Comparison of ENCODE assay signal across 20 cellular contexts in genomic region chr3:162710332-162711112, GRCh38.
"Had no signal": no experiment of that assay in that cellular context is flagged by ENCODE, and none has a peak within 500 bp of the region (broad histone marks: within the 10 kb centered on the region; RNA-seq: fewer than 3 reads in every experiment).

No MANE protein-coding gene starts in this region.

- H3K27me3 ChIP-seq: Peyer's patch had no signal

- ATAC-seq: SK-N-SH treated with all-trans-retinoic acid at 6 μM for 48 hours had no signal

- H2AFZ ChIP-seq: PC-9 had no signal

- H3K36me3 ChIP-seq: Peyer's patch had no signal

- H3K4me3 ChIP-seq: PC-9, Peyer's patch had no signal

- H3K4me2 ChIP-seq: PC-9 had no signal

- H3K4me1 ChIP-seq: Peyer's patch had no signal

- H3K27ac ChIP-seq: PC-9, Peyer's patch had no signal

- DNase-seq: KBM-7, MV-4-11, NCI-H1048, NCI-H1105, NCI-H1417, NCI-H1436 treated with DMSO at 0.1 percent for 48 hours, NCI-H1694, NCI-H187 treated with DMSO at 0.1 percent for 48 hours, NCI-H2029 treated with DMSO at 0.1 percent for 48 hours, NCI-H2171 treated with DMSO at 0.1 percent for 48 hours, NCI-H2227 treated with DMSO at 0.1 percent for 48 hours, NCI-H524, NCI-H526 treated with DMSO at 0.1 percent for 48 hours, NCI-H774, OCI-M1, PC-9, Peyer's patch, RPMI8226, SHP77 had no signal
